39 cellular contexts compared by ENCODE assay signal in genomic region chr6:90953405-90954161, GRCh38.
"Had no signal": no experiment of that assay in that cellular context is flagged by ENCODE, and none has a peak within 500 bp of the region (broad histone marks: within the 10 kb centered on the region; RNA-seq: fewer than 3 reads in every experiment).

No MANE protein-coding gene starts in this region.

- H3K9me3 Mint-ChIP-seq: activated naive CD4-positive, alpha-beta T cell treated with anti-CD3 and anti-CD28 coated beads for 36 hours; activated naive CD4-positive, alpha-beta T cell treated with anti-CD3 and anti-CD28 coated beads, Interleukin-2, amount 10 ng/mL, durations not matched to agents 7 days and 5 days; activated naive CD4-positive, alpha-beta T cell treated with anti-CD3 and anti-CD28 coated beads, Interleukin-2, amount 50 U/mL, for 24 hours; activated naive CD4-positive, alpha-beta T cell treated with anti-CD3 and anti-CD28 coated beads, Interleukin-2, amount 50 U/mL, for 72 hours; activated naive CD8-positive, alpha-beta T cell treated with anti-CD3 and anti-CD28 coated beads for 36 hours; activated naive CD8-positive, alpha-beta T cell treated with anti-CD3 and anti-CD28 coated beads, Interleukin-2, amount 10 ng/mL, durations not matched to agents 7 days and 5 days; activated naive CD8-positive, alpha-beta T cell treated with anti-CD3 and anti-CD28 coated beads, Interleukin-2, amount 50 U/mL, for 24 hours; activated T-cell treated with anti-CD3 and anti-CD28 coated beads, Interleukin-2, amount 50 U/mL, for 24 hours; activated T-cell treated with anti-CD3 and anti-CD28 coated beads, Interleukin-2, amount 50 U/mL, for 4 hours; activated T-cell treated with anti-CD3 and anti-CD28 coated beads, Interleukin-2, amount 50 U/mL, for 72 hours; activated T-helper 1 cell treated with anti-CD3 and anti-CD28 coated beads, Interleukin-12 subunit alpha, Interleukin-12 subunit beta, Interleukin-2, Interleukin-4 antibody, amounts not matched to agents 30 ng/mL and 10 ng/mL and 1 ng/mL, durations not matched to agents 14 hours and 24 hours and 36 hours; activated T-helper 17 cell treated with anti-CD3 and anti-CD28 coated beads, Interleukin-2, amount 50 U/mL, for 72 hours; activated T-helper 2 cell treated with anti-CD3 and anti-CD28 coated beads, Interferon-gamma antibody, Interleukin-2, Interleukin-4, amounts not matched to agents 10 μg/mL and 5 μg/mL and 100 μg/mL, durations not matched to agents 14 hours and 24 hours and 36 hours; central memory CD8-positive, alpha-beta T cell had no signal

- ATAC-seq: activated naive CD4-positive, alpha-beta T cell treated with anti-CD3 and anti-CD28 coated beads, Interleukin-2, amount 50 U/mL, for 72 hours; activated naive CD8-positive, alpha-beta T cell treated with anti-CD3 and anti-CD28 coated beads, Interleukin-2, amount 50 U/mL, for 24 hours; activated T-cell treated with anti-CD3 and anti-CD28 coated beads, Interleukin-2, amount 50 U/mL, for 4 hours; activated T-cell treated with anti-CD3 and anti-CD28 coated beads, Interleukin-2, amount 50 U/mL, for 72 hours; activated T-helper 17 cell treated with anti-CD3 and anti-CD28 coated beads, Interleukin-2, amount 50 U/mL, for 72 hours; body of pancreas had no signal

- H3K36me3 Mint-ChIP-seq: activated naive CD4-positive, alpha-beta T cell treated with anti-CD3 and anti-CD28 coated beads, Interleukin-2, amount 10 ng/mL, durations not matched to agents 7 days and 5 days; activated naive CD4-positive, alpha-beta T cell treated with anti-CD3 and anti-CD28 coated beads, Interleukin-2, amount 50 U/mL, for 24 hours; activated naive CD4-positive, alpha-beta T cell treated with anti-CD3 and anti-CD28 coated beads, Interleukin-2, amount 50 U/mL, for 72 hours; activated naive CD8-positive, alpha-beta T cell; activated naive CD8-positive, alpha-beta T cell treated with anti-CD3 and anti-CD28 coated beads for 36 hours; activated naive CD8-positive, alpha-beta T cell treated with anti-CD3 and anti-CD28 coated beads, Interleukin-2, amount 10 ng/mL, durations not matched to agents 7 days and 5 days; brain had no signal

- DNase-seq: activated effector memory CD4-positive, alpha-beta T cell treated with anti-CD3 and anti-CD28 coated beads, Interleukin-2, amount 50 U/mL, for 16 hours; activated effector memory CD4-positive, alpha-beta T cell treated with Interleukin-2 at 50 U/mL for 16 hours; activated gamma-delta T cell; activated gamma-delta T cell treated with Interleukin-2 at 50 U/mL for 16 hours; activated naive CD4-positive, alpha-beta T cell; activated naive CD4-positive, alpha-beta T cell treated with anti-CD3 and anti-CD28 coated beads for 36 hours; activated naive CD4-positive, alpha-beta T cell treated with anti-CD3 and anti-CD28 coated beads, Interleukin-2, amount 10 ng/mL, durations not matched to agents 7 days and 5 days; activated naive CD4-positive, alpha-beta T cell treated with anti-CD3 and anti-CD28 coated beads, Interleukin-2, amount 50 U/mL, for 16 hours; activated naive CD4-positive, alpha-beta T cell treated with Interleukin-2 at 50 U/mL for 16 hours; activated naive CD8-positive, alpha-beta T cell treated with anti-CD3 and anti-CD28 coated beads for 36 hours; activated naive CD8-positive, alpha-beta T cell treated with anti-CD3 and anti-CD28 coated beads, Interleukin-2, amount 10 ng/mL, durations not matched to agents 7 days and 5 days; activated naive CD8-positive, alpha-beta T cell treated with anti-CD3 and anti-CD28 coated beads, Interleukin-2, amount 50 U/mL, for 24 hours; activated T-cell treated with anti-CD3 and anti-CD28 coated beads, Interleukin-2, amount 50 U/mL, for 24 hours; activated T-cell treated with anti-CD3 and anti-CD28 coated beads, Interleukin-2, amount 50 U/mL, for 4 hours; activated T-cell treated with anti-CD3 and anti-CD28 coated beads, Interleukin-2, amount 50 U/mL, for 48 hours; activated T-cell treated with anti-CD3 and anti-CD28 coated beads, Interleukin-2, amount 50 U/mL, for 72 hours; adrenal gland; amniotic stem cell; amygdala; anterior cingulate cortex; aorta; body of pancreas; brain microvascular endothelial cell; caudate nucleus; central memory CD4-positive, alpha-beta T cell; cerebellar nuclear complex had no signal

- H3K4me3 Mint-ChIP-seq: activated naive CD4-positive, alpha-beta T cell treated with anti-CD3 and anti-CD28 coated beads for 36 hours; activated naive CD4-positive, alpha-beta T cell treated with anti-CD3 and anti-CD28 coated beads, Interleukin-2, amount 10 ng/mL, durations not matched to agents 7 days and 5 days; activated naive CD4-positive, alpha-beta T cell treated with anti-CD3 and anti-CD28 coated beads, Interleukin-2, amount 50 U/mL, for 24 hours; activated naive CD8-positive, alpha-beta T cell; activated naive CD8-positive, alpha-beta T cell treated with anti-CD3 and anti-CD28 coated beads for 36 hours; activated naive CD8-positive, alpha-beta T cell treated with anti-CD3 and anti-CD28 coated beads, Interleukin-2, amount 10 ng/mL, durations not matched to agents 7 days and 5 days; activated naive CD8-positive, alpha-beta T cell treated with anti-CD3 and anti-CD28 coated beads, Interleukin-2, amount 50 U/mL, for 24 hours; activated T-cell treated with anti-CD3 and anti-CD28 coated beads, Interleukin-2, amount 50 U/mL, for 24 hours; activated T-cell treated with anti-CD3 and anti-CD28 coated beads, Interleukin-2, amount 50 U/mL, for 4 hours; activated T-cell treated with anti-CD3 and anti-CD28 coated beads, Interleukin-2, amount 50 U/mL, for 72 hours; activated T-helper 1 cell treated with anti-CD3 and anti-CD28 coated beads, Interleukin-12 subunit alpha, Interleukin-12 subunit beta, Interleukin-2, Interleukin-4 antibody, amounts not matched to agents 30 ng/mL and 10 ng/mL and 1 ng/mL, durations not matched to agents 14 hours and 24 hours and 36 hours; activated T-helper 17 cell treated with anti-CD3 and anti-CD28 coated beads, Interleukin-2, amount 50 U/mL, for 72 hours; brain; central memory CD8-positive, alpha-beta T cell had no signal

- H3K4me3 ChIP-seq: adrenal gland, ascending aorta, body of pancreas, breast epithelium, cardiac muscle cell had no signal

- H3K36me3 ChIP-seq: adrenal gland, ascending aorta, brain microvascular endothelial cell, breast epithelium, cardiac muscle cell had no signal

- H3K27me3 Mint-ChIP-seq: activated naive CD4-positive, alpha-beta T cell treated with anti-CD3 and anti-CD28 coated beads, Interleukin-2, amount 10 ng/mL, durations not matched to agents 7 days and 5 days; activated naive CD4-positive, alpha-beta T cell treated with anti-CD3 and anti-CD28 coated beads, Interleukin-2, amount 50 U/mL, for 24 hours; activated naive CD8-positive, alpha-beta T cell treated with anti-CD3 and anti-CD28 coated beads for 36 hours; activated naive CD8-positive, alpha-beta T cell treated with anti-CD3 and anti-CD28 coated beads, Interleukin-2, amount 50 U/mL, for 24 hours; activated T-helper 17 cell treated with anti-CD3 and anti-CD28 coated beads, Interleukin-2, amount 50 U/mL, for 72 hours had no signal

- FAIRE-seq: astrocyte, bronchial epithelial cell had no signal

- H3K4me1 ChIP-seq: adrenal gland, ascending aorta, body of pancreas, breast epithelium had no signal

- H3K27ac Mint-ChIP-seq: activated naive CD4-positive, alpha-beta T cell treated with anti-CD3 and anti-CD28 coated beads for 36 hours; activated naive CD4-positive, alpha-beta T cell treated with anti-CD3 and anti-CD28 coated beads, Interleukin-2, amount 10 ng/mL, durations not matched to agents 7 days and 5 days; activated naive CD4-positive, alpha-beta T cell treated with anti-CD3 and anti-CD28 coated beads, Interleukin-2, amount 50 U/mL, for 24 hours; activated naive CD4-positive, alpha-beta T cell treated with anti-CD3 and anti-CD28 coated beads, Interleukin-2, amount 50 U/mL, for 72 hours; activated naive CD8-positive, alpha-beta T cell; activated naive CD8-positive, alpha-beta T cell treated with anti-CD3 and anti-CD28 coated beads for 36 hours; activated naive CD8-positive, alpha-beta T cell treated with anti-CD3 and anti-CD28 coated beads, Interleukin-2, amount 10 ng/mL, durations not matched to agents 7 days and 5 days; activated naive CD8-positive, alpha-beta T cell treated with anti-CD3 and anti-CD28 coated beads, Interleukin-2, amount 50 U/mL, for 24 hours; activated T-cell treated with anti-CD3 and anti-CD28 coated beads, Interleukin-2, amount 50 U/mL, for 24 hours; activated T-cell treated with anti-CD3 and anti-CD28 coated beads, Interleukin-2, amount 50 U/mL, for 72 hours; activated T-helper 1 cell treated with anti-CD3 and anti-CD28 coated beads, Interleukin-12 subunit alpha, Interleukin-12 subunit beta, Interleukin-2, Interleukin-4 antibody, amounts not matched to agents 30 ng/mL and 10 ng/mL and 1 ng/mL, durations not matched to agents 14 hours and 24 hours and 36 hours; activated T-helper 17 cell treated with anti-CD3 and anti-CD28 coated beads, Interleukin-2, amount 50 U/mL, for 72 hours; activated T-helper 2 cell treated with anti-CD3 and anti-CD28 coated beads, Interferon-gamma antibody, Interleukin-2, Interleukin-4, amounts not matched to agents 10 μg/mL and 5 μg/mL and 100 μg/mL, durations not matched to agents 14 hours and 24 hours and 36 hours; brain had no signal

- H3K27me3 ChIP-seq: adrenal gland, ascending aorta, body of pancreas, brain microvascular endothelial cell, breast epithelium, cardiac muscle cell had no signal

- H3K9me3 ChIP-seq: ascending aorta, body of pancreas, breast epithelium had no signal

- H3K4me1 Mint-ChIP-seq: activated naive CD4-positive, alpha-beta T cell treated with anti-CD3 and anti-CD28 coated beads, Interleukin-2, amount 10 ng/mL, durations not matched to agents 7 days and 5 days; activated naive CD4-positive, alpha-beta T cell treated with anti-CD3 and anti-CD28 coated beads, Interleukin-2, amount 50 U/mL, for 24 hours; activated naive CD8-positive, alpha-beta T cell treated with anti-CD3 and anti-CD28 coated beads for 36 hours; activated naive CD8-positive, alpha-beta T cell treated with anti-CD3 and anti-CD28 coated beads, Interleukin-2, amount 10 ng/mL, durations not matched to agents 7 days and 5 days; activated naive CD8-positive, alpha-beta T cell treated with anti-CD3 and anti-CD28 coated beads, Interleukin-2, amount 50 U/mL, for 24 hours; activated T-helper 17 cell treated with anti-CD3 and anti-CD28 coated beads, Interleukin-2, amount 50 U/mL, for 72 hours; brain; central memory CD8-positive, alpha-beta T cell had no signal

- H3K27ac ChIP-seq: adrenal gland, ascending aorta, body of pancreas, brain microvascular endothelial cell, breast epithelium, cardiac muscle cell had no signal
